8 cellular contexts compared by ENCODE assay signal in genomic region chr22:37244922-37245722, GRCh38. TPM values are rescaled to one million over a fixed set of nuclear protein-coding genes. Genes with fewer than 3 reads are reported as not detected.
A peak's percentile ranks its signal among the peaks of the same experiment; 100 is the strongest.
DNase-seq lines count a peak whose midpoint lies in the region; ATAC-seq, FAIRE-seq and TF ChIP-seq lines count a peak whose summit lies in the region.

No MANE protein-coding gene starts in this region.

- no peak for FAIRE-seq in HepG2 (lab: Jason Lieb, UNC)

- no peak overlapping the region for H3K4me2 ChIP-seq in HepG2 (ENCODE audit: low read depth, low read length)

- TF ChIP-seq POLR2A in HepG2 (IDR thresholded peaks at IDR 0.05; ENCODE audit: insufficient read depth in 1 of 2, low read depth in 2 of 2, low read length in 2 of 2): no peak

- TF ChIP-seq EP300 in HepG2 (IDR thresholded peaks at IDR 0.05; ENCODE audit: low read depth in 2 of 2, low read length in 2 of 2) (no peak), HepG2 (CRISPR knock-in tag; IDR thresholded peaks at IDR 0.05; ENCODE audit: borderline replicate concordance) (no peak)

- ATAC-seq in GM21737 (IDR thresholded peaks at IDR 0.05; ENCODE audit: unreplicated experiment) (peak; percentile 36), HepG2 (no peak)

- intact Hi-C loops in HepG2 (cut with micrococcal nuclease; ENCODE audit: unreplicated experiment): no loop called here

- H3K27me3 ChIP-seq in GM06990 (replicated peaks; ENCODE audit: control insufficient read depth, insufficient read depth, low read length): no peaks in the 10 kb centered on the region
- peaks cover 0 to 37% of the 10 kb centered on the region in 2 experiments; a peak in 3 of 5 replicates for H3K27me3 ChIP-seq in HepG2 (ENCODE audit: control insufficient read depth in 1 of 2, insufficient read depth in 2 of 2, low read length in 2 of 2)

- in situ Hi-C loops in HepG2 (cut with HindIII; ENCODE audit: extremely low pct_ligation_motif_present, low pct_unique_long_range_greater_than_20kb): no loop called here

- no peak overlapping the region for H3K9ac ChIP-seq in HepG2 (ENCODE audit: insufficient read depth, low read depth, low read length)

- TF ChIP-seq CTCF in GM06990 (IDR thresholded peaks at IDR 0.05; ENCODE audit: insufficient read depth, low read length, poor library complexity, severe bottlenecking) (no peak), HepG2 (CRISPR knock-in tag; IDR thresholded peaks at IDR 0.05) (no peak)

- TF ChIP-seq RAD21 in HepG2 (CRISPR knock-in tag; IDR thresholded peaks at IDR 0.05): no peak

- no TSS peak for BruUV-seq in HepG2 (replicated peaks; lab: Mats Ljungman, UMichigan)

- H3K27ac ChIP-seq in HepG2 (ENCODE audit: extremely low read length, insufficient read depth, low read length): no peak overlapping the region

- POLR2A ChIA-PET in HepG2 (lab: Yijun Ruan, JAX): no interaction called here

- peak overlapping the region; percentile 17 for H3K4me3 ChIP-seq in GM06990 (replicated peaks; ENCODE audit: low read depth, low read length)
- no peak overlapping the region for H3K4me3 ChIP-seq in HepG2 (replicated peaks in 1 of 3; ENCODE audit: insufficient read depth in 1 of 3, low read depth in 2 of 3, low read length in 3 of 3)

- H3K4me1 ChIP-seq in HepG2 (ENCODE audit: insufficient read depth, low read length): 0 out of 2 replicates have a peak, but pooled peaks cover 5% of the 10 kb centered on the region

- 50% methylated on average over 17 of the region's 22 CpGs for WGBS in HepG2 (ENCODE audit: low lambda C conversion rate)

- CTCF ChIA-PET in HepG2 (lab: Yijun Ruan, JAX; ENCODE audit: low intra/inter-chr PET ratio, low total read pairs): no interaction called here

- peaks cover 16% of the 10 kb centered on the region for H3K36me3 ChIP-seq in GM06990 (ENCODE audit: control insufficient read depth, insufficient read depth, low read length)
- no peaks in the 10 kb centered on the region for H3K36me3 ChIP-seq in HepG2 (replicated peaks in 1 of 2; ENCODE audit: control insufficient read depth in 1 of 2, insufficient read depth in 2 of 2, low read length in 2 of 2)

- H3K9me3 ChIP-seq in HepG2 (ENCODE audit: low read length): no peaks in the 10 kb centered on the region

- no peak overlapping the region for H2AFZ ChIP-seq in HepG2 (ENCODE audit: low read length)

- peaks cover 2% of the 10 kb centered on the region; the same call in 1 of the 2 replicates for H4K20me1 ChIP-seq in HepG2 (ENCODE audit: insufficient read depth, low read length)

- peak; percentile 65 for DNase-seq in GM06990 (ENCODE audit: extremely low read depth, insufficient read length)
- peak; percentile 76 for DNase-seq in RPMI8226
- DNase-seq in HepG2 (ENCODE audit: low spot score): no peak
- no peak for DNase-seq in retina
- no peak for DNase-seq in HCEC 1CT
- no peak for DNase-seq in stimulated activated CD4-positive, alpha-beta T cell treated with anti-CD3 and anti-CD28 coated beads, Interleukin-12 subunit alpha, Interleukin-12 subunit beta, amount 100 ng/mL, for 4 hours
- no peak for DNase-seq in foreskin melanocyte

- no peaks in the 10 kb centered on the region for H3K79me2 ChIP-seq in HepG2 (ENCODE audit: insufficient read depth, low read length)

RNA-seq across cellular contexts. Expression of gene RAC2, which starts 1.1 kb away (rescaled TPM):
- total RNA-seq in HepG2 (2016; rRNA removed; fragmentation: Illumina TruSeq; extraction: Trizol): not detected in 2 replicates
- 0.18 TPM in 1 of 2 replicates, not detected in the other for total RNA-seq in HepG2 (2016; cell fraction: cytosol; rRNA removed; fragmentation: Illumina TruSeq; extraction: Trizol; ENCODE audit: low read depth)
- total RNA-seq in HepG2 (2016; cell fraction: insoluble cytoplasmic fraction; rRNA removed; fragmentation: Illumina TruSeq; extraction: Trizol): not detected in 2 replicates
- total RNA-seq in HepG2 (2016; cell fraction: membrane; rRNA removed; fragmentation: Illumina TruSeq; extraction: Trizol): 0.28 TPM in 1 of 2 replicates, not detected in the other
- total RNA-seq in HepG2 (2016; cell fraction: nucleus; rRNA removed; fragmentation: Illumina TruSeq; extraction: Trizol): not detected in 2 replicates
- polyA plus RNA-seq in HepG2 (2011; rRNA removed): 0.73 and 0.86 TPM in 2 replicates
- 0.35 and 0.56 TPM in 2 replicates for polyA plus RNA-seq in HepG2 (2011; cell fraction: cytosol; rRNA removed)
- 0.61 and 0.68 TPM in 2 replicates for polyA plus RNA-seq in HepG2 (2011; cell fraction: nucleus; rRNA removed)
- 0.39 TPM in 1 of 2 replicates, not detected in the other for polyA plus RNA-seq in HepG2 (2012)
- polyA plus RNA-seq in HepG2 (2016; cell fraction: cytosol; fragmentation: Illumina TruSeq; extraction: Trizol; ENCODE audit: low read depth): 0.14 and 0.26 TPM in 2 replicates
- polyA plus RNA-seq in HepG2 (2016; cell fraction: insoluble cytoplasmic fraction; fragmentation: Illumina TruSeq; extraction: Trizol; ENCODE audit: low read depth): 0.21 TPM in 1 of 2 replicates, not detected in the other
- polyA plus RNA-seq in HepG2 (2016; cell fraction: membrane; fragmentation: Illumina TruSeq; extraction: Trizol; ENCODE audit: low read depth): 0.16 and 0.20 TPM in 2 replicates
- polyA plus RNA-seq in HepG2 (2016; cell fraction: nucleus; fragmentation: Illumina TruSeq; extraction: Trizol; ENCODE audit: insufficient read depth, low read depth): 0.45 TPM in 1 of 2 replicates, not detected in the other
- polyA minus RNA-seq in HepG2 (2011; rRNA and poly(A)+ RNA removed; ENCODE audit: low replicate concordance): 0.64 and 2.0 TPM in 2 replicates
- polyA minus RNA-seq in HepG2 (2011; cell fraction: cytosol; rRNA and poly(A)+ RNA removed): not detected in 2 replicates
- polyA minus RNA-seq in HepG2 (2011; cell fraction: nucleus; rRNA and poly(A)+ RNA removed): 0.37 TPM in 1 of 2 replicates, not detected in the other

RNA-seq across cellular contexts. Expression of gene SSTR3, which starts 32.8 kb away (rescaled TPM):
- 0.39 and 0.64 TPM in 2 replicates for total RNA-seq in HepG2 (2016; rRNA removed; fragmentation: Illumina TruSeq; extraction: Trizol)
- total RNA-seq in HepG2 (2016; cell fraction: cytosol; rRNA removed; fragmentation: Illumina TruSeq; extraction: Trizol; ENCODE audit: low read depth): 0.09 and 0.10 TPM in 2 replicates
- 0.39 and 0.49 TPM in 2 replicates for total RNA-seq in HepG2 (2016; cell fraction: insoluble cytoplasmic fraction; rRNA removed; fragmentation: Illumina TruSeq; extraction: Trizol)
- total RNA-seq in HepG2 (2016; cell fraction: membrane; rRNA removed; fragmentation: Illumina TruSeq; extraction: Trizol): 0.25 and 0.38 TPM in 2 replicates
- 0.60 and 0.65 TPM in 2 replicates for total RNA-seq in HepG2 (2016; cell fraction: nucleus; rRNA removed; fragmentation: Illumina TruSeq; extraction: Trizol)
- 0.08 and 0.09 TPM in 2 replicates for polyA plus RNA-seq in HepG2 (2011; rRNA removed)
- 0.07 and 0.09 TPM in 2 replicates for polyA plus RNA-seq in HepG2 (2011; cell fraction: cytosol; rRNA removed)
- 0.21 and 0.35 TPM in 2 replicates for polyA plus RNA-seq in HepG2 (2011; cell fraction: nucleus; rRNA removed)
- 0.04 and 0.05 TPM in 2 replicates for polyA plus RNA-seq in HepG2 (2012)
- 0.06 and 0.11 TPM in 2 replicates for polyA plus RNA-seq in HepG2 (2016; cell fraction: cytosol; fragmentation: Illumina TruSeq; extraction: Trizol; ENCODE audit: low read depth)
- polyA plus RNA-seq in HepG2 (2016; cell fraction: insoluble cytoplasmic fraction; fragmentation: Illumina TruSeq; extraction: Trizol; ENCODE audit: low read depth): 0.24 and 0.28 TPM in 2 replicates
- 0.11 and 0.14 TPM in 2 replicates for polyA plus RNA-seq in HepG2 (2016; cell fraction: membrane; fragmentation: Illumina TruSeq; extraction: Trizol; ENCODE audit: low read depth)
- 0.53 and 0.95 TPM in 2 replicates for polyA plus RNA-seq in HepG2 (2016; cell fraction: nucleus; fragmentation: Illumina TruSeq; extraction: Trizol; ENCODE audit: insufficient read depth, low read depth)
- polyA minus RNA-seq in HepG2 (2011; rRNA and poly(A)+ RNA removed; ENCODE audit: low replicate concordance): 0.07 and 0.30 TPM in 2 replicates
- polyA minus RNA-seq in HepG2 (2011; cell fraction: cytosol; rRNA and poly(A)+ RNA removed): not detected in 2 replicates
- 0.13 TPM in 1 of 2 replicates, not detected in the other for polyA minus RNA-seq in HepG2 (2011; cell fraction: nucleus; rRNA and poly(A)+ RNA removed)

RNA-seq across cellular contexts. Expression of gene CYTH4, which starts 37.2 kb away (rescaled TPM):
- not detected in 2 replicates for total RNA-seq in HepG2 (2016; rRNA removed; fragmentation: Illumina TruSeq; extraction: Trizol)
- total RNA-seq in HepG2 (2016; cell fraction: cytosol; rRNA removed; fragmentation: Illumina TruSeq; extraction: Trizol; ENCODE audit: low read depth): not detected in 2 replicates
- total RNA-seq in HepG2 (2016; cell fraction: insoluble cytoplasmic fraction; rRNA removed; fragmentation: Illumina TruSeq; extraction: Trizol): not detected in 2 replicates
- not detected in 2 replicates for total RNA-seq in HepG2 (2016; cell fraction: membrane; rRNA removed; fragmentation: Illumina TruSeq; extraction: Trizol)
- not detected in 2 replicates for total RNA-seq in HepG2 (2016; cell fraction: nucleus; rRNA removed; fragmentation: Illumina TruSeq; extraction: Trizol)
- not detected in 2 replicates for polyA plus RNA-seq in HepG2 (2011; rRNA removed)
- 0.01 and 0.03 TPM in 2 replicates for polyA plus RNA-seq in HepG2 (2011; cell fraction: cytosol; rRNA removed)
- 0.05 and 0.11 TPM in 2 replicates for polyA plus RNA-seq in HepG2 (2011; cell fraction: nucleus; rRNA removed)
- not detected in 2 replicates for polyA plus RNA-seq in HepG2 (2012)
- not detected in 2 replicates for polyA plus RNA-seq in HepG2 (2016; cell fraction: cytosol; fragmentation: Illumina TruSeq; extraction: Trizol; ENCODE audit: low read depth)
- not detected in 2 replicates for polyA plus RNA-seq in HepG2 (2016; cell fraction: insoluble cytoplasmic fraction; fragmentation: Illumina TruSeq; extraction: Trizol; ENCODE audit: low read depth)
- polyA plus RNA-seq in HepG2 (2016; cell fraction: membrane; fragmentation: Illumina TruSeq; extraction: Trizol; ENCODE audit: low read depth): not detected in 2 replicates
- polyA plus RNA-seq in HepG2 (2016; cell fraction: nucleus; fragmentation: Illumina TruSeq; extraction: Trizol; ENCODE audit: insufficient read depth, low read depth): not detected in 2 replicates
- polyA minus RNA-seq in HepG2 (2011; rRNA and poly(A)+ RNA removed; ENCODE audit: low replicate concordance): not detected in 2 replicates
- polyA minus RNA-seq in HepG2 (2011; cell fraction: cytosol; rRNA and poly(A)+ RNA removed): not detected in 2 replicates
- not detected in 2 replicates for polyA minus RNA-seq in HepG2 (2011; cell fraction: nucleus; rRNA and poly(A)+ RNA removed)

RNA-seq across cellular contexts. Expression of gene C1QTNF6, which starts 57.1 kb away (rescaled TPM):
- total RNA-seq in HepG2 (2016; rRNA removed; fragmentation: Illumina TruSeq; extraction: Trizol): 1.5 and 2.7 TPM in 2 replicates
- total RNA-seq in HepG2 (2016; cell fraction: cytosol; rRNA removed; fragmentation: Illumina TruSeq; extraction: Trizol; ENCODE audit: low read depth): 0.40 and 0.97 TPM in 2 replicates
- 1.1 and 2.5 TPM in 2 replicates for total RNA-seq in HepG2 (2016; cell fraction: insoluble cytoplasmic fraction; rRNA removed; fragmentation: Illumina TruSeq; extraction: Trizol)
- total RNA-seq in HepG2 (2016; cell fraction: membrane; rRNA removed; fragmentation: Illumina TruSeq; extraction: Trizol): 1.7 and 1.8 TPM in 2 replicates
- 4.5 and 5.3 TPM in 2 replicates for total RNA-seq in HepG2 (2016; cell fraction: nucleus; rRNA removed; fragmentation: Illumina TruSeq; extraction: Trizol)
- polyA plus RNA-seq in HepG2 (2011; rRNA removed): 6.9 and 10.7 TPM in 2 replicates
- polyA plus RNA-seq in HepG2 (2011; cell fraction: cytosol; rRNA removed): 3.0 and 4.1 TPM in 2 replicates
- polyA plus RNA-seq in HepG2 (2011; cell fraction: nucleus; rRNA removed): 39.8 and 43.2 TPM in 2 replicates
- 4.1 and 5.1 TPM in 2 replicates for polyA plus RNA-seq in HepG2 (2012)
- 0.60 and 1.2 TPM in 2 replicates for polyA plus RNA-seq in HepG2 (2016; cell fraction: cytosol; fragmentation: Illumina TruSeq; extraction: Trizol; ENCODE audit: low read depth)
- 1.7 and 1.9 TPM in 2 replicates for polyA plus RNA-seq in HepG2 (2016; cell fraction: insoluble cytoplasmic fraction; fragmentation: Illumina TruSeq; extraction: Trizol; ENCODE audit: low read depth)
- polyA plus RNA-seq in HepG2 (2016; cell fraction: membrane; fragmentation: Illumina TruSeq; extraction: Trizol; ENCODE audit: low read depth): 1.6 and 1.8 TPM in 2 replicates
- polyA plus RNA-seq in HepG2 (2016; cell fraction: nucleus; fragmentation: Illumina TruSeq; extraction: Trizol; ENCODE audit: insufficient read depth, low read depth): 8.4 and 10.3 TPM in 2 replicates
- 8.3 and 36.4 TPM in 2 replicates for polyA minus RNA-seq in HepG2 (2011; rRNA and poly(A)+ RNA removed; ENCODE audit: low replicate concordance)
- 2.5 and 4.0 TPM in 2 replicates for polyA minus RNA-seq in HepG2 (2011; cell fraction: cytosol; rRNA and poly(A)+ RNA removed)
- 18.0 and 21.3 TPM in 2 replicates for polyA minus RNA-seq in HepG2 (2011; cell fraction: nucleus; rRNA and poly(A)+ RNA removed)

Comparison
In these comparisons a context has a peak if more than half of its experiments do, and no peak if none do; other contexts are left out.
1. DNase-seq: peak in GM06990 (single experiment) and RPMI8226 (single experiment); none in HepG2 (single experiment), retina (single experiment), HCEC 1CT (single experiment), stimulated activated CD4-positive, alpha-beta T cell treated with anti-CD3 and anti-CD28 coated beads, Interleukin-12 subunit alpha, Interleukin-12 subunit beta, amount 100 ng/mL, for 4 hours (single experiment) and foreskin melanocyte (single experiment).